In genomic region chr16:17529982-17530760, GRCh38 we compare ENCODE assay signal across 10 cellular contexts. TPM values are rescaled to one million over a fixed set of nuclear protein-coding genes. Genes with fewer than 3 reads are reported as not detected.
DNase-seq lines count a peak whose midpoint lies in the region; ATAC-seq, FAIRE-seq and TF ChIP-seq lines count a peak whose summit lies in the region.
"Had no signal": no experiment of that assay in that cellular context is flagged by ENCODE, and none has a peak within 500 bp of the region (broad histone marks: within the 10 kb centered on the region; RNA-seq: fewer than 3 reads in every experiment).

No MANE protein-coding gene starts in this region.

- ATAC-seq in HG02981 (IDR thresholded peaks at IDR 0.05; ENCODE audit: unreplicated experiment), result peak; percentile 86
- no peak for ATAC-seq in Right ventricle myocardium superior (ENCODE audit: poor library complexity)
- no peak for ATAC-seq in GM21360 (IDR thresholded peaks at IDR 0.05; ENCODE audit: unreplicated experiment)

- TF ChIP-seq CTCF in endothelial cell (IDR thresholded peaks at IDR 0.05; ENCODE audit: unreplicated experiment), result no peak

- H3K36me3 Mint-ChIP-seq in activated CD4-positive, alpha-beta memory T cell treated with anti-CD3 and anti-CD28 coated beads for 36 hours, result no peaks in the 10 kb centered on the region
- H3K36me3 Mint-ChIP-seq in endothelial cell (ENCODE audit: low read depth, unreplicated experiment), result no peaks in the 10 kb centered on the region

- no peaks in the 10 kb centered on the region for H3K9me3 Mint-ChIP-seq in activated CD4-positive, alpha-beta memory T cell treated with anti-CD3 and anti-CD28 coated beads for 36 hours
- H3K9me3 Mint-ChIP-seq in endothelial cell (ENCODE audit: unreplicated experiment), result no peaks in the 10 kb centered on the region

- H3K27ac Mint-ChIP-seq in activated CD4-positive, alpha-beta memory T cell treated with anti-CD3 and anti-CD28 coated beads for 36 hours, result peak overlapping the region; percentile 71
- no peak overlapping the region for H3K27ac Mint-ChIP-seq in endothelial cell (ENCODE audit: unreplicated experiment)

- DNase-seq in GM19239 (ENCODE audit: insufficient read length, low spot score) (peak; percentile 52), Right ventricle myocardium superior (no peak), D341Med (ENCODE audit: low spot score) (no peak), endothelial cell (ENCODE audit: low spot score) (no peak)
- DNase-seq in activated CD4-positive, alpha-beta memory T cell treated with anti-CD3 and anti-CD28 coated beads for 36 hours, result peak; percentile 51
- DNase-seq in stimulated activated CD4-positive, alpha-beta T cell treated with anti-CD3 and anti-CD28 coated beads, Interleukin-1b, Interleukin-23, amount 100 ng/mL, for 48 hours, result peak; percentile 5
- DNase-seq: dermis blood vessel endothelial cell, upper lobe of left lung had no signal

- POLR2A ChIA-PET in activated CD4-positive, alpha-beta memory T cell treated with anti-CD3 and anti-CD28 coated beads for 36 hours (lab: Charles Lee), result interaction anchor here (1.2 kb wide), 1 partner anchor 11 kb away, joined by 5 read pairs; no protein-coding TSS in a partner anchor

- H3K27me3 Mint-ChIP-seq in activated CD4-positive, alpha-beta memory T cell treated with anti-CD3 and anti-CD28 coated beads for 36 hours, result no peaks in the 10 kb centered on the region
- H3K27me3 Mint-ChIP-seq in endothelial cell (ENCODE audit: unreplicated experiment), result no peaks in the 10 kb centered on the region

- FAIRE-seq in GM19239 (lab: Jason Lieb, UNC), result peak; percentile 94

- CTCF ChIA-PET in activated CD4-positive, alpha-beta memory T cell treated with anti-CD3 and anti-CD28 coated beads for 36 hours (lab: Charles Lee), result no interaction called here

- peak overlapping the region; percentile 62 for H3K4me3 Mint-ChIP-seq in activated CD4-positive, alpha-beta memory T cell treated with anti-CD3 and anti-CD28 coated beads for 36 hours
- no peak overlapping the region for H3K4me3 Mint-ChIP-seq in endothelial cell (ENCODE audit: unreplicated experiment)

- peaks cover 14% of the 10 kb centered on the region for H3K4me1 Mint-ChIP-seq in activated CD4-positive, alpha-beta memory T cell treated with anti-CD3 and anti-CD28 coated beads for 36 hours (ENCODE audit: low read depth)
- no peaks in the 10 kb centered on the region for H3K4me1 Mint-ChIP-seq in endothelial cell (ENCODE audit: unreplicated experiment)

- intact Hi-C loops in activated CD4-positive, alpha-beta memory T cell treated with anti-CD3 and anti-CD28 coated beads for 36 hours (cut with micrococcal nuclease), result loop anchor here (1.0 kb wide), 1 partner anchor 56 kb away; no protein-coding TSS in a partner anchor
- intact Hi-C loops in Right ventricle myocardium superior (cut with DNase I), result no loop called here

RNA-seq across cellular contexts. Expression of gene XYLT1, which starts 59.4 kb away (rescaled TPM):
- total RNA-seq in activated CD4-positive, alpha-beta memory T cell treated with anti-CD3 and anti-CD28 coated beads for 36 hours, result 1 to 10 TPM; 6.2 to 6.8 TPM
- 1.7 TPM for total RNA-seq in Right ventricle myocardium superior
- 11.1 TPM for total RNA-seq in endothelial cell (ENCODE audit: unreplicated experiment)

Comparison
In these comparisons a context has a peak if more than half of its experiments do, and no peak if none do; other contexts are left out.
1. DNase-seq: peak in GM19239 (single experiment), activated CD4-positive, alpha-beta memory T cell treated with anti-CD3 and anti-CD28 coated beads for 36 hours (single experiment) and stimulated activated CD4-positive, alpha-beta T cell treated with anti-CD3 and anti-CD28 coated beads, Interleukin-1b, Interleukin-23, amount 100 ng/mL, for 48 hours (single experiment); none in Right ventricle myocardium superior (single experiment), D341Med (single experiment) and endothelial cell (single experiment).